ENCODE assay signal across 23 cellular contexts in the genomic region with DNA sequence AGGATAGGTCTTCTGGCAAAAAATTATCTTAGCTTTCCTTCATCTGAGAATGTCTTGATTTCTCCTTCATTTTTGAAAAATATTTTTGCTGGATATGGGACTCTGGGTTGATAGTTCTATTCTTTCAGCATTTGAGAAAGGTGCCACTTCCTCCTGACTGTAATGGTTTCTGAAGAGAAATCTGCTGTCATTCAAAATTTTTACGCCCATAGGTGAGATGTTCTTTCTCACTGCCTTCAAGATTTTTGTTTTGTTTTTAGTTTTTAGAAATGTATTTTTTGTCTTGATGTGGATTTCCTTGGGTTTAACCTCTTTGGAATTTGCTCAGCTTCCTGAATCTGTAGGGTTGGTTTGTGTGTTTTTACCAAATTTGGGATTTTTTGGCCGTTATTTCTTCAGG. TPM values are rescaled to one million over a fixed set of nuclear protein-coding genes. Genes with fewer than 3 reads are reported as not detected.
DNase-seq lines count a peak whose midpoint lies in the region; ATAC-seq, FAIRE-seq and TF ChIP-seq lines count a peak whose summit lies in the region.
"Had no signal": no experiment of that assay in that cellular context is flagged by ENCODE, and none has a peak within 500 bp of the region (broad histone marks: within the 10 kb centered on the region; RNA-seq: fewer than 3 reads in every experiment).

No MANE protein-coding gene starts in this region.

- H3K79me2 ChIP-seq in HepG2 (ENCODE audit: insufficient read depth, low read length) (no peaks in the 10 kb centered on the region), K562 (ENCODE audit: control insufficient read depth, insufficient read depth, low read length) (no peaks in the 10 kb centered on the region)

- H3K9me3 ChIP-seq in HepG2 (ENCODE audit: low read length) (peaks cover 6% of the 10 kb centered on the region), right lobe of liver (no peaks in the 10 kb centered on the region), K562 (replicated peaks; ENCODE audit: control insufficient read depth, insufficient read depth, low read depth, low read length) (no peaks in the 10 kb centered on the region), right atrium auricular region (peaks cover 0 to 26% of the 10 kb centered on the region in 2 donors)
- H3K9me3 ChIP-seq: BE2C had no signal

- no peak for TF ChIP-seq RAD21 in HepG2 (CRISPR knock-in tag; IDR thresholded peaks at IDR 0.05)
- TF ChIP-seq RAD21 in K562 (CRISPR knock-in tag; conservative IDR thresholded peaks at IDR 0.05 in 1 of 2, IDR thresholded peaks at IDR 0.05 in 1 of 2) = no peak

- BruUV-seq in HepG2 (replicated peaks; lab: Mats Ljungman, UMichigan) (no TSS peak), K562 (replicated peaks; lab: Mats Ljungman, UMichigan) (no TSS peak)

- no peak for ATAC-seq in HepG2
- no peak for ATAC-seq in right lobe of liver
- ATAC-seq in K562 = no peak
- ATAC-seq: A549 had no signal

- WGBS in HepG2 (ENCODE audit: low lambda C conversion rate) = 17% methylated on average over 2 of the region's 2 CpGs
- WGBS in right lobe of liver (ENCODE audit: insufficient coverage, low coverage, low lambda C conversion rate, missing lambda C conversion rate) = 78% methylated on average over 2 of the region's 2 CpGs
- WGBS in K562 (ENCODE audit: insufficient coverage, low coverage, missing lambda C conversion rate) = 3% methylated on average over 2 of the region's 2 CpGs

- H3K4me3 ChIP-seq in HepG2 (replicated peaks in 1 of 3; ENCODE audit: insufficient read depth in 1 of 3, low read depth in 2 of 3, low read length in 3 of 3) (no peak overlapping the region), right lobe of liver (no peak overlapping the region), K562 (no peak overlapping the region), right atrium auricular region (no peak overlapping the region)
- H3K4me3 ChIP-seq: A549; BLaER1 treated with 17β-estradiol and CSF1 and Interleukin-3, amounts not matched to agents 10 nM and 100 nM had no signal

- POLR2A ChIA-PET in HepG2 (lab: Yijun Ruan, JAX) (no interaction called here), K562 (lab: Yijun Ruan, JAX) (interaction anchor here (0.7 to 0.9 kb wide), 2 partner anchors 10 to 61 kb away, joined by 3 read pairs; no protein-coding TSS in a partner anchor)

- H3K4me2 ChIP-seq in HepG2 (ENCODE audit: low read depth, low read length) (no peak overlapping the region), K562 (ENCODE audit: insufficient read depth, low read length) (no peak overlapping the region)
- H3K4me2 ChIP-seq: A549; BLaER1 treated with 17β-estradiol and CSF1 and Interleukin-3, amounts not matched to agents 10 nM and 100 nM had no signal

- TF ChIP-seq EP300 in HepG2 (IDR thresholded peaks at IDR 0.05; ENCODE audit: low read depth in 2 of 2, low read length in 2 of 2) (no peak), HepG2 (CRISPR knock-in tag; IDR thresholded peaks at IDR 0.05; ENCODE audit: borderline replicate concordance) (no peak), K562 (IDR thresholded peaks at IDR 0.05; ENCODE audit: low read length) (no peak)

- TF ChIP-seq CTCF in HepG2 (CRISPR knock-in tag; IDR thresholded peaks at IDR 0.05) (no peak), right lobe of liver (IDR thresholded peaks at IDR 0.05) (no peak), K562 (IDR thresholded peaks at IDR 0.05 in 2 of 3, conservative IDR thresholded peaks at IDR 0.05 in 1 of 3; ENCODE audit: insufficient read depth in 2 of 3, low read depth in 1 of 3, low read length in 3 of 3) (no peak), right atrium auricular region (IDR thresholded peaks at IDR 0.05) (no peak)

- no peak overlapping the region for H3K27ac ChIP-seq in HepG2 (ENCODE audit: extremely low read length, insufficient read depth, low read length)
- H3K27ac ChIP-seq in right lobe of liver = no peak overlapping the region
- no peak overlapping the region for H3K27ac ChIP-seq in K562 (ENCODE audit: extremely low read depth, low read depth, low read length)
- no peak overlapping the region for H3K27ac ChIP-seq in right atrium auricular region
- H3K27ac ChIP-seq: A549; BLaER1 treated with 17β-estradiol and CSF1 and Interleukin-3, amounts not matched to agents 10 nM and 100 nM had no signal

- intact Hi-C loops in HepG2 (cut with micrococcal nuclease; ENCODE audit: unreplicated experiment) (no loop called here), right lobe of liver (cut with DNase I) (no loop called here), K562 (cut with micrococcal nuclease) (no loop called here)

- H4K20me1 ChIP-seq in HepG2 (ENCODE audit: insufficient read depth, low read length) (no peaks in the 10 kb centered on the region), K562 (replicated peaks; ENCODE audit: control insufficient read depth, insufficient read depth, low read length) (no peaks in the 10 kb centered on the region)
- H4K20me1 ChIP-seq: BLaER1 treated with 17β-estradiol and CSF1 and Interleukin-3, amounts not matched to agents 10 nM and 100 nM had no signal

- CTCF ChIA-PET in HepG2 (lab: Yijun Ruan, JAX; ENCODE audit: low intra/inter-chr PET ratio, low total read pairs) (no interaction called here), K562 (lab: Yijun Ruan, JAX; ENCODE audit: low intra/inter-chr PET ratio) (no interaction called here)

- H3K9me1 ChIP-seq in K562 (ENCODE audit: control insufficient read depth, insufficient read depth, low read length) = no peaks in the 10 kb centered on the region

- TF ChIP-seq POLR2A in HepG2 (IDR thresholded peaks at IDR 0.05; ENCODE audit: insufficient read depth in 1 of 2, low read depth in 2 of 2, low read length in 2 of 2) = no peak
- TF ChIP-seq POLR2A in right lobe of liver (IDR thresholded peaks at IDR 0.05) = no peak
- no peak for TF ChIP-seq POLR2A in K562 (conservative IDR thresholded peaks at IDR 0.05)

- H3K9ac ChIP-seq in HepG2 (ENCODE audit: insufficient read depth, low read depth, low read length) (no peak overlapping the region), K562 (ENCODE audit: insufficient read depth in 1 of 2, low read depth in 2 of 2, low read length in 2 of 2) (no peak overlapping the region)
- H3K9ac ChIP-seq: BLaER1 treated with 17β-estradiol and CSF1 and Interleukin-3, amounts not matched to agents 10 nM and 100 nM had no signal

- no peaks in the 10 kb centered on the region for H3K4me1 ChIP-seq in HepG2 (ENCODE audit: insufficient read depth, low read length)
- no peaks in the 10 kb centered on the region for H3K4me1 ChIP-seq in right lobe of liver
- H3K4me1 ChIP-seq in K562 (replicated peaks in 1 of 2; ENCODE audit: control insufficient read depth in 2 of 2, insufficient read depth in 2 of 2, low read length in 2 of 2) = no peaks in the 10 kb centered on the region
- H3K4me1 ChIP-seq in right atrium auricular region = no peaks in the 10 kb centered on the region
- H3K4me1 ChIP-seq: A549, BE2C had no signal

- FAIRE-seq in HepG2 (lab: Jason Lieb, UNC) (no peak), K562 (lab: Jason Lieb, UNC) (no peak)
- FAIRE-seq: A549, GM12891 had no signal

- H2AFZ ChIP-seq in HepG2 (ENCODE audit: low read length) (no peak overlapping the region), K562 (ENCODE audit: low read depth, low read length) (no peak overlapping the region)

- no peak for DNase-seq in HepG2 (ENCODE audit: low spot score)
- DNase-seq in right lobe of liver = no peak
- peak; percentile 21 for DNase-seq in OCI-M1 (lab: John Stamatoyannopoulos, UW)
- no peak for DNase-seq in K562 (ENCODE audit: extremely low read depth in 1 of 4, low spot score in 3 of 4)
- no peak for DNase-seq in DMS 273 treated with DMSO at 0.1 percent for 48 hours (lab: John Stamatoyannopoulos, UW)
- no peak for DNase-seq in right atrium auricular region (ENCODE audit: low spot score)
- DNase-seq: 8988T; ACHN; AML-193; BE2C; Calu3; CD4-positive, alpha-beta memory T cell; COR-L47; DMS153; DND-41; GDM1; GOT3; H7; HCEC 1CT; HFFc6 had no signal

- no peaks in the 10 kb centered on the region for H3K36me3 ChIP-seq in HepG2 (replicated peaks in 1 of 2; ENCODE audit: control insufficient read depth in 1 of 2, insufficient read depth in 2 of 2, low read length in 2 of 2)
- H3K36me3 ChIP-seq in right lobe of liver = no peaks in the 10 kb centered on the region
- H3K36me3 ChIP-seq in K562 (ENCODE audit: control insufficient read depth, insufficient read depth, low read length) = no peaks in the 10 kb centered on the region
- no peaks in the 10 kb centered on the region for H3K36me3 ChIP-seq in right atrium auricular region
- H3K36me3 ChIP-seq: BE2C; BLaER1 treated with 17β-estradiol and CSF1 and Interleukin-3, amounts not matched to agents 10 nM and 100 nM had no signal

- in situ Hi-C loops in HepG2 (cut with HindIII; ENCODE audit: extremely low pct_ligation_motif_present, low pct_unique_long_range_greater_than_20kb) = no loop called here
- in situ Hi-C loops in K562 (cut with MboI) = no loop called here

- H3K27me3 ChIP-seq in HepG2 (ENCODE audit: control insufficient read depth in 1 of 2, insufficient read depth in 2 of 2, low read length in 2 of 2) (peaks cover 2 to 4% of the 10 kb centered on the region in 2 experiments; a peak in 2 of 5 replicates), right lobe of liver (no peaks in the 10 kb centered on the region), K562 (ENCODE audit: control insufficient read depth in 2 of 2, insufficient read depth in 2 of 2, low read length in 2 of 2) (peaks cover 0 to 9% of the 10 kb centered on the region in 2 experiments; a peak in 2 of 5 replicates), right atrium auricular region (no peaks in the 10 kb centered on the region)
- H3K27me3 ChIP-seq: BE2C; BLaER1 treated with 17β-estradiol and CSF1 and Interleukin-3, amounts not matched to agents 10 nM and 100 nM had no signal

RNA-seq across cellular contexts. Expression of gene ATP2B2, which starts 37.1 kb away (rescaled TPM):
- total RNA-seq in HepG2 (2016; rRNA removed; fragmentation: Illumina TruSeq; extraction: Trizol) (1.1 and 1.5 TPM in 2 replicates), right lobe of liver (10 to 100 TPM; 25.9 to 45.1 (median 35.1) TPM), K562 (2014; rRNA removed) (not detected in 2 replicates), K562 (2014; rRNA removed; fragmentation: Illumina TruSeq; extraction: Trizol) (not detected in 2 replicates), K562 (2015; rRNA removed; fragmentation: Illumina TruSeq; extraction: Trizol) (not detected in 2 replicates), K562 (2021) (not detected in 2 replicates), right atrium auricular region (under 1 TPM; 0.12 to 0.15 TPM)
- 0.30 and 0.35 TPM in 2 replicates for total RNA-seq in HepG2 (2016; cell fraction: cytosol; rRNA removed; fragmentation: Illumina TruSeq; extraction: Trizol; ENCODE audit: low read depth)
- 0.62 and 1.7 TPM in 2 replicates for total RNA-seq in HepG2 (2016; cell fraction: insoluble cytoplasmic fraction; rRNA removed; fragmentation: Illumina TruSeq; extraction: Trizol)
- total RNA-seq in HepG2 (2016; cell fraction: membrane; rRNA removed; fragmentation: Illumina TruSeq; extraction: Trizol) = 1.3 and 1.6 TPM in 2 replicates
- total RNA-seq in HepG2 (2016; cell fraction: nucleus; rRNA removed; fragmentation: Illumina TruSeq; extraction: Trizol) = 2.9 and 3.0 TPM in 2 replicates
- polyA plus RNA-seq in HepG2 (2011; rRNA removed) (2.3 and 4.0 TPM in 2 replicates), K562 (2011; rRNA removed) (not detected in 2 replicates), K562 (2014; fragmentation: Illumina TruSeq; extraction: Trizol) (not detected in 2 replicates), K562 (2014; fragmentation: Nextera tagmentation; extraction: Ambion mirVana) (under 1 TPM in 1 of 2 experiments, not detected in 1; 0.06 TPM), K562 (2014; rRNA removed) (not detected in 2 replicates)
- 1.5 and 2.5 TPM in 2 replicates for polyA plus RNA-seq in HepG2 (2011; cell fraction: cytosol; rRNA removed)
- 8.9 and 11.7 TPM in 2 replicates for polyA plus RNA-seq in HepG2 (2011; cell fraction: nucleus; rRNA removed)
- polyA plus RNA-seq in HepG2 (2012) = 5.0 and 8.8 TPM in 2 replicates
- polyA plus RNA-seq in HepG2 (2016; cell fraction: cytosol; fragmentation: Illumina TruSeq; extraction: Trizol; ENCODE audit: low read depth) = 0.29 and 0.54 TPM in 2 replicates
- 0.86 and 1.1 TPM in 2 replicates for polyA plus RNA-seq in HepG2 (2016; cell fraction: insoluble cytoplasmic fraction; fragmentation: Illumina TruSeq; extraction: Trizol; ENCODE audit: low read depth)
- 0.66 and 0.84 TPM in 2 replicates for polyA plus RNA-seq in HepG2 (2016; cell fraction: membrane; fragmentation: Illumina TruSeq; extraction: Trizol; ENCODE audit: low read depth)
- 2.6 and 4.2 TPM in 2 replicates for polyA plus RNA-seq in HepG2 (2016; cell fraction: nucleus; fragmentation: Illumina TruSeq; extraction: Trizol; ENCODE audit: insufficient read depth, low read depth)
- polyA minus RNA-seq in HepG2 (2011; rRNA and poly(A)+ RNA removed; ENCODE audit: low replicate concordance) = 5.2 TPM in 1 of 2 replicates, not detected in the other
- polyA minus RNA-seq in HepG2 (2011; cell fraction: cytosol; rRNA and poly(A)+ RNA removed) = 1.8 and 4.1 TPM in 2 replicates
- 9.0 and 11.7 TPM in 2 replicates for polyA minus RNA-seq in HepG2 (2011; cell fraction: nucleus; rRNA and poly(A)+ RNA removed)
- total RNA-seq in K562 (2011; cell fraction: chromatin; rRNA removed; ENCODE audit: low replicate concordance) = not detected in 2 replicates
- not detected in 2 replicates for total RNA-seq in K562 (2011; cell fraction: nucleolus; rRNA removed)
- total RNA-seq in K562 (2011; cell fraction: nucleoplasm; rRNA removed) = not detected in 2 replicates
- polyA plus RNA-seq in K562 (2011; cell fraction: cytosol; rRNA removed) = not detected in 2 replicates
- polyA plus RNA-seq in K562 (2011; cell fraction: nucleus; rRNA removed) = not detected in 2 replicates
- 0.01 TPM in 2 replicates for polyA plus RNA-seq in K562 (2012)
- not detected in 2 replicates for polyA minus RNA-seq in K562 (2011; rRNA and poly(A)+ RNA removed)
- not detected in 2 replicates for polyA minus RNA-seq in K562 (2011; cell fraction: cytosol; rRNA and poly(A)+ RNA removed)
- polyA minus RNA-seq in K562 (2011; cell fraction: nucleus; rRNA and poly(A)+ RNA removed) = under 0.01 TPM in 1 of 2 replicates, not detected in the other
- total RNA-seq: Calu3; CD4-positive, alpha-beta memory T cell; HFFc6 had no signal
- polyA plus RNA-seq: CD4-positive, alpha-beta memory T cell had no signal

Comparison
In these comparisons a context has a peak if more than half of its experiments do, and no peak if none do; other contexts are left out.
1. RNA of gene ATP2B2, which starts 37.1 kb away (total RNA-seq): 25.9 to 45.1 TPM in right lobe of liver; 0.30 to 3.0 TPM in HepG2, 0.12 to 0.15 TPM in right atrium auricular region and not detected in K562; every median in the first group is over 4 times any median in the second.
2. Of the 241 proteins assayed by ChIP-seq in both HepG2 and K562: peak only in HepG2: none; only in K562: CBX5; in both: none; in neither: 240.